Comparison of ENCODE assay signal across 8 cellular contexts in genomic region chr5:108345541-108346171, GRCh38. TPM values are rescaled to one million over a fixed set of nuclear protein-coding genes. Genes with fewer than 3 reads are reported as not detected.
A peak's percentile ranks its signal among the peaks of the same experiment; 100 is the strongest.
DNase-seq lines count a peak whose midpoint lies in the region; ATAC-seq and TF ChIP-seq lines count a peak whose summit lies in the region.

No MANE protein-coding gene starts in this region.

- DNase-seq in Ammon's horn (ENCODE audit: low spot score) = peak; percentile 37
- peak; percentile 33 for DNase-seq in NCI-H526 treated with DMSO at 0.1 percent for 48 hours (lab: John Stamatoyannopoulos, UW)
- peak; percentile 62 for DNase-seq in cerebellar cortex (ENCODE audit: low spot score)
- no peak for DNase-seq in mucosa of descending colon
- DNase-seq in 8988T = no peak

- H3K36me3 ChIP-seq in mucosa of descending colon (ENCODE audit: low read depth) = no peaks in the 10 kb centered on the region

- no peak for TF ChIP-seq POLR2A in GM18505 (IDR thresholded peaks at IDR 0.05; ENCODE audit: borderline replicate concordance, extremely low read depth, insufficient read depth, insufficient read length)

- peak; percentile 79 for ATAC-seq in GM18505 (IDR thresholded peaks at IDR 0.05; ENCODE audit: unreplicated experiment)
- ATAC-seq in HG03175 (IDR thresholded peaks at IDR 0.05; ENCODE audit: unreplicated experiment) = peak; percentile 77
- ATAC-seq in mucosa of descending colon = peak; percentile 84
- no peak for ATAC-seq in GM21447 (IDR thresholded peaks at IDR 0.05; ENCODE audit: unreplicated experiment)

- TF ChIP-seq CTCF in mucosa of descending colon (IDR thresholded peaks at IDR 0.05) = no peak

- H3K9me3 ChIP-seq in mucosa of descending colon = no peaks in the 10 kb centered on the region

- no peak overlapping the region for H3K4me3 ChIP-seq in mucosa of descending colon

- intact Hi-C loops in mucosa of descending colon (cut with DNase I, micrococcal nuclease) = loop anchor here (2.0 to 10.0 kb wide), 2 partner anchors 81 to 85 kb away; no protein-coding TSS in a partner anchor

- H3K4me1 ChIP-seq in mucosa of descending colon (ENCODE audit: low read depth) = peaks cover 12% of the 10 kb centered on the region

RNA-seq across cellular contexts. Expression of gene FBXL17, which starts 36.2 kb away (rescaled TPM):
- total RNA-seq in mucosa of descending colon = 10 to 100 TPM; 22.8 to 25.6 (median 23.8) TPM

Comparison
In these comparisons a context has a peak if more than half of its experiments do, and no peak if none do; other contexts are left out.
1. DNase-seq: peak in Ammon's horn (single experiment), NCI-H526 treated with DMSO at 0.1 percent for 48 hours (single experiment) and cerebellar cortex (single experiment); none in mucosa of descending colon (0 of 3) and 8988T (single experiment).